In the genomic region with DNA sequence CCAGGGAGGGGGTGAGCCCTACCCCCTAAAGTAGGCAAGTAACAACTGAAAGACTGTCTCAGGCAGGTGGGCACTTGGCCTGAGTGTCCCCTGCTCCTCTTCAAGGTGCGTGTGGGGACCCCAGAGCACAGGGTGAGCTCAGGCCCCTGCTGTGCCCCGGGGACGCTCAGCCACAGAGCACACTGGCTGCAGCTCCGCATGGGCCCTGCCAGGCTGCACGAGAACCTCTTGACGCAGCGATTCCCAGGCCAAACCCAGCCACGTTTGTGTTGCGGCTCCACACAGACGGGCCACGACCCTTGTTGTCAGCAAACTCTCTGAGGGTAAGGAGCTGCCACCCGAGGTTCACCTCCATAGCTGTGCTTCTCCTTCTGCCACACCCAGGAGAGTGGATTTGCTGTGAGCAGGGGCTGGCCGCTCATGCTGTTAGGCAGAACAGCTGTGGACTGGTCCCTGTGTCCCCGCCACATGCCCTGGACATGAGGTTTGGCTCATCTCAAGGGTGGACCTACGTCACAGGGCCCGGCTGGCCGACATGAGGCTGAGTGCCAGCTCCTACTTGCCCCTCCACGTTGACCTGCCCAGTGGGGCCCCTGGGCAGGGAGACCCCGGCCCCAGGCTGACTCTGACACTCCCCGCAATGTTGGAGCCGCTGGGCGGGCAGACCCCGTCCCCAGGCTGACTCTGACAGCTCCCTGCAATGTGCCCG, we compare ENCODE assay signal across 18 cellular contexts. TPM values are rescaled to one million over a fixed set of nuclear protein-coding genes. Genes with fewer than 3 reads are reported as not detected.
"Had no signal": no experiment of that assay in that cellular context is flagged by ENCODE, and none has a peak within 500 bp of the region (broad histone marks: within the 10 kb centered on the region; RNA-seq: fewer than 3 reads in every experiment).

No MANE protein-coding gene starts in this region.

- FAIRE-seq: endometrium, frontal cortex, islet of Langerhans, urothelium cell line had no signal

- H3K4me1 ChIP-seq: thyroid gland had no signal

- H3K4me3 ChIP-seq: heart right ventricle, sigmoid colon, suprapubic skin, thyroid gland had no signal

- H3K27ac ChIP-seq: heart right ventricle, sigmoid colon, suprapubic skin, thyroid gland had no signal

- H3K9me3 ChIP-seq: heart right ventricle, sigmoid colon, suprapubic skin, thyroid gland had no signal

- DNase-seq: effector memory CD4-positive, alpha-beta T cell; hypothalamus; kidney glomerular epithelial cell; mammary epithelial cell; sigmoid colon; stimulated activated CD4-positive, alpha-beta T cell treated with anti-CD3 and anti-CD28 coated beads, Interleukin-4, amount 100 ng/mL, for 1 hour; stimulated activated CD8-positive, alpha-beta memory T cell treated with anti-CD3 and anti-CD28 coated beads, Interleukin-4, amount 100 ng/mL, for 48 hours; stimulated activated naive CD8-positive, alpha-beta T cell treated with anti-CD3 and anti-CD28 coated beads, Interleukin-15, Interleukin-2, amounts not matched to agents 100 U/mL and 50 U/mL, for 24 hours; thyroid gland had no signal

- ATAC-seq: esophagus mucosa; heart right ventricle; stimulated activated effector memory CD8-positive, alpha-beta T cell treated with anti-CD3 and anti-CD28 coated beads, Interleukin-12 subunit alpha, Interleukin-12 subunit beta, amount 100 ng/mL, for 72 hours; stimulated activated naive CD8-positive, alpha-beta T cell treated with anti-CD3 and anti-CD28 coated beads, Interleukin-15, Interleukin-2, amounts not matched to agents 100 U/mL and 50 U/mL, for 24 hours had no signal

- H3K27me3 ChIP-seq: heart right ventricle, sigmoid colon, suprapubic skin, thyroid gland had no signal

- H3K36me3 ChIP-seq: heart right ventricle, sigmoid colon, suprapubic skin, thyroid gland had no signal

RNA-seq across cellular contexts. Expression of a gene that starts 29.7 kb away (rescaled TPM):
- total RNA-seq: esophagus mucosa, frontal cortex, mammary epithelial cell, mononuclear cell had no signal
- polyA plus RNA-seq: mammary epithelial cell had no signal
